ENCODE assay signal across 1 cellular context in the genomic region with DNA sequence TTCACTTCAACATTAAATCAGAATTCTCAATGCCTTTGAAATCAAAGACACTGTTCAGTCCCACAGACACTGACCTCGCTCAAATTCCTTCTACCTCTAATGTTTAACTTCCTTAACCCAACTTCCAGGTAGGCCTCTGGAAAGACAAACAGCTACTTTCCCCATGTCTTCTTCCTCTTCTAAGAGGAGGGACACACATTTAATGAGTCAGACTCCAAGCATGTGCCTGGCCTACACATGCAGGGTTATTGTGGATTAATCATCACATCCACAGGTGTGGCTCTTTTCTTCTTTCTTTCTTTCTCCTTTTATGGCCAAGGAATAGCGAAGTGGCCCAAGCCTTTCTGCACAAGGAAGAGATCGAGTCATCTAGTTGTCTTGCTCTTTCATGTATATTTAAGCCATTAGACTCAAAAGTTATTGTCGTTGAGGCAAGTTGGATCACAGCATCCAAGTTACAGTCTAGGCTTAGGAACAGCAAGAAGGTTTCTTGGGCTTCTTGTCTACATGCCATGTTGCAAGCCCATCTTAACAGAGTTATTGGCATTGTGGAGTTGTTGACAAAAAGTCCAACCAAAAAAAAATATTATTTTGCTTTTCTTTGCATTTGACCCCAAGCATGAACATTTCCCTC.
TF ChIP-seq lines count a peak whose summit lies in the region.

No MANE protein-coding gene starts in this region.

TF ChIP-seq in HepG2, 621 proteins besides CTCF, POLR2A, EP300 and RAD21 (continued from another document and continues in another):
- TF ChIP-seq, protein P1, sequence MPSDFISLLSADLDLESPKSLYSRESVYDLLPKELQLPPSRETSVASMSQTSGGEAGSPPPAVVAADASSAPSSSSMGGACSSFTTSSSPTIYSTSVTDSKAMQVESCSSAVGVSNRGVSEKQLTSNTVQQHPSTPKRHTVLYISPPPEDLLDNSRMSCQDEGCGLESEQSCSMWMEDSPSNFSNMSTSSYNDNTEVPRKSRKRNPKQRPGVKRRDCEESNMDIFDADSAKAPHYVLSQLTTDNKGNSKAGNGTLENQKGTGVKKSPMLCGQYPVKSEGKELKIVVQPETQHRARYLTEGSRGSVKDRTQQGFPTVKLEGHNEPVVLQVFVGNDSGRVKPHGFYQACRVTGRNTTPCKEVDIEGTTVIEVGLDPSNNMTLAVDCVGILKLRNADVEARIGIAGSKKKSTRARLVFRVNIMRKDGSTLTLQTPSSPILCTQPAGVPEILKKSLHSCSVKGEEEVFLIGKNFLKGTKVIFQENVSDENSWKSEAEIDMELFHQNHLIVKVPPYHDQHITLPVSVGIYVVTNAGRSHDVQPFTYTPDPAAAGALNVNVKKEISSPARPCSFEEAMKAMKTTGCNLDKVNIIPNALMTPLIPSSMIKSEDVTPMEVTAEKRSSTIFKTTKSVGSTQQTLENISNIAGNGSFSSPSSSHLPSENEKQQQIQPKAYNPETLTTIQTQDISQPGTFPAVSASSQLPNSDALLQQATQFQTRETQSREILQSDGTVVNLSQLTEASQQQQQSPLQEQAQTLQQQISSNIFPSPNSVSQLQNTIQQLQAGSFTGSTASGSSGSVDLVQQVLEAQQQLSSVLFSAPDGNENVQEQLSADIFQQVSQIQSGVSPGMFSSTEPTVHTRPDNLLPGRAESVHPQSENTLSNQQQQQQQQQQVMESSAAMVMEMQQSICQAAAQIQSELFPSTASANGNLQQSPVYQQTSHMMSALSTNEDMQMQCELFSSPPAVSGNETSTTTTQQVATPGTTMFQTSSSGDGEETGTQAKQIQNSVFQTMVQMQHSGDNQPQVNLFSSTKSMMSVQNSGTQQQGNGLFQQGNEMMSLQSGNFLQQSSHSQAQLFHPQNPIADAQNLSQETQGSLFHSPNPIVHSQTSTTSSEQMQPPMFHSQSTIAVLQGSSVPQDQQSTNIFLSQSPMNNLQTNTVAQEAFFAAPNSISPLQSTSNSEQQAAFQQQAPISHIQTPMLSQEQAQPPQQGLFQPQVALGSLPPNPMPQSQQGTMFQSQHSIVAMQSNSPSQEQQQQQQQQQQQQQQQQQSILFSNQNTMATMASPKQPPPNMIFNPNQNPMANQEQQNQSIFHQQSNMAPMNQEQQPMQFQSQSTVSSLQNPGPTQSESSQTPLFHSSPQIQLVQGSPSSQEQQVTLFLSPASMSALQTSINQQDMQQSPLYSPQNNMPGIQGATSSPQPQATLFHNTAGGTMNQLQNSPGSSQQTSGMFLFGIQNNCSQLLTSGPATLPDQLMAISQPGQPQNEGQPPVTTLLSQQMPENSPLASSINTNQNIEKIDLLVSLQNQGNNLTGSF (CRISPR knock-in tag; IDR thresholded peaks at IDR 0.05) = no peak
- TF ChIP-seq RFXAP (CRISPR knock-in tag; IDR thresholded peaks at IDR 0.05; ENCODE audit: borderline replicate concordance) (no peak), MXD4 (CRISPR knock-in tag; IDR thresholded peaks at IDR 0.05) (no peak), ZNF713 (CRISPR knock-in tag; IDR thresholded peaks at IDR 0.05) (no peak), NFYB (CRISPR knock-in tag; IDR thresholded peaks at IDR 0.05) (0 out of 2 replicates have a peak, but pooled peaks have one; percentile 8), ZNF749 (CRISPR knock-in tag; IDR thresholded peaks at IDR 0.05; ENCODE audit: borderline replicate concordance) (no peak), CEBPG (CRISPR knock-in tag; IDR thresholded peaks at IDR 0.05) (peak; percentile 11; the same call in 1 of the 2 replicates), ZNF431 (CRISPR knock-in tag; IDR thresholded peaks at IDR 0.05; ENCODE audit: borderline replicate concordance, low read depth) (no peak), ZNF761 (CRISPR knock-in tag; conservative IDR thresholded peaks at IDR 0.05) (no peak), ZBTB8A (CRISPR knock-in tag; IDR thresholded peaks at IDR 0.05; ENCODE audit: borderline replicate concordance, low read depth) (no peak), ZNF776 (CRISPR knock-in tag; IDR thresholded peaks at IDR 0.05) (no peak), ZFX (CRISPR knock-in tag; IDR thresholded peaks at IDR 0.05; ENCODE audit: low read depth) (peak; percentile 79), HNRNPL (IDR thresholded peaks at IDR 0.05; ENCODE audit: low read depth, low read length) (no peak), ZNF367 (CRISPR knock-in tag; IDR thresholded peaks at IDR 0.05; ENCODE audit: borderline replicate concordance) (no peak), TAF1 (CRISPR knock-in tag; IDR thresholded peaks at IDR 0.05) (no peak), ZSCAN29 (CRISPR knock-in tag; conservative IDR thresholded peaks at IDR 0.05) (no peak), NPAS2 (CRISPR knock-in tag; IDR thresholded peaks at IDR 0.05; ENCODE audit: borderline replicate concordance) (no peak), ZNF564 (CRISPR knock-in tag; IDR thresholded peaks at IDR 0.05) (no peak)
- TF ChIP-seq, protein P2, sequence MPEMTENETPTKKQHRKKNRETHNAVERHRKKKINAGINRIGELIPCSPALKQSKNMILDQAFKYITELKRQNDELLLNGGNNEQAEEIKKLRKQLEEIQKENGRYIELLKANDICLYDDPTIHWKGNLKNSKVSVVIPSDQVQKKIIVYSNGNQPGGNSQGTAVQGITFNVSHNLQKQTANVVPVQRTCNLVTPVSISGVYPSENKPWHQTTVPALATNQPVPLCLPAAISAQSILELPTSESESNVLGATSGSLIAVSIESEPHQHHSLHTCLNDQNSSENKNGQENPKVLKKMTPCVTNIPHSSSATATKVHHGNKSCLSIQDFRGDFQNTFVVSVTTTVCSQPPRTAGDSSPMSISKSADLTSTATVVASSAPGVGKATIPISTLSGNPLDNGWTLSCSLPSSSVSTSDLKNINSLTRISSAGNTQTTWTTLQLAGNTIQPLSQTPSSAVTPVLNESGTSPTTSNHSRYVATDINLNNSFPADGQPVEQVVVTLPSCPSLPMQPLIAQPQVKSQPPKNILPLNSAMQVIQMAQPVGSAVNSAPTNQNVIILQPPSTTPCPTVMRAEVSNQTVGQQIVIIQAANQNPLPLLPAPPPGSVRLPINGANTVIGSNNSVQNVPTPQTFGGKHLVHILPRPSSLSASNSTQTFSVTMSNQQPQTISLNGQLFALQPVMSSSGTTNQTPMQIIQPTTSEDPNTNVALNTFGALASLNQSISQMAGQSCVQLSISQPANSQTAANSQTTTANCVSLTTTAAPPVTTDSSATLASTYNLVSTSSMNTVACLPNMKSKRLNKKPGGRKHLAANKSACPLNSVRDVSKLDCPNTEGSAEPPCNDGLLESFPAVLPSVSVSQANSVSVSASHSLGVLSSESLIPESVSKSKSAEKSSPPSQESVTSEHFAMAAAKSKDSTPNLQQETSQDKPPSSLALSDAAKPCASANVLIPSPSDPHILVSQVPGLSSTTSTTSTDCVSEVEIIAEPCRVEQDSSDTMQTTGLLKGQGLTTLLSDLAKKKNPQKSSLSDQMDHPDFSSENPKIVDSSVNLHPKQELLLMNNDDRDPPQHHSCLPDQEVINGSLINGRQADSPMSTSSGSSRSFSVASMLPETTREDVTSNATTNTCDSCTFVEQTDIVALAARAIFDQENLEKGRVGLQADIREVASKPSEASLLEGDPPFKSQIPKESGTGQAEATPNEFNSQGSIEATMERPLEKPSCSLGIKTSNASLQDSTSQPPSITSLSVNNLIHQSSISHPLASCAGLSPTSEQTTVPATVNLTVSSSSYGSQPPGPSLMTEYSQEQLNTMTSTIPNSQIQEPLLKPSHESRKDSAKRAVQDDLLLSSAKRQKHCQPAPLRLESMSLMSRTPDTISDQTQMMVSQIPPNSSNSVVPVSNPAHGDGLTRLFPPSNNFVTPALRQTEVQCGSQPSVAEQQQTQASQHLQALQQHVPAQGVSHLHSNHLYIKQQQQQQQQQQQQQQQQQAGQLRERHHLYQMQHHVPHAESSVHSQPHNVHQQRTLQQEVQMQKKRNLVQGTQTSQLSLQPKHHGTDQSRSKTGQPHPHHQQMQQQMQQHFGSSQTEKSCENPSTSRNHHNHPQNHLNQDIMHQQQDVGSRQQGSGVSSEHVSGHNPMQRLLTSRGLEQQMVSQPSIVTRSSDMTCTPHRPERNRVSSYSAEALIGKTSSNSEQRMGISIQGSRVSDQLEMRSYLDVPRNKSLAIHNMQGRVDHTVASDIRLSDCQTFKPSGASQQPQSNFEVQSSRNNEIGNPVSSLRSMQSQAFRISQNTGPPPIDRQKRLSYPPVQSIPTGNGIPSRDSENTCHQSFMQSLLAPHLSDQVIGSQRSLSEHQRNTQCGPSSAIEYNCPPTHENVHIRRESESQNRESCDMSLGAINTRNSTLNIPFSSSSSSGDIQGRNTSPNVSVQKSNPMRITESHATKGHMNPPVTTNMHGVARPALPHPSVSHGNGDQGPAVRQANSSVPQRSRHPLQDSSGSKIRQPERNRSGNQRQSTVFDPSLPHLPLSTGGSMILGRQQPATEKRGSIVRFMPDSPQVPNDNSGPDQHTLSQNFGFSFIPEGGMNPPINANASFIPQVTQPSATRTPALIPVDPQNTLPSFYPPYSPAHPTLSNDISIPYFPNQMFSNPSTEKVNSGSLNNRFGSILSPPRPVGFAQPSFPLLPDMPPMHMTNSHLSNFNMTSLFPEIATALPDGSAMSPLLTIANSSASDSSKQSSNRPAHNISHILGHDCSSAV (CRISPR knock-in tag; IDR thresholded peaks at IDR 0.05; ENCODE audit: borderline replicate concordance) = no peak
- TF ChIP-seq, protein P3, sequence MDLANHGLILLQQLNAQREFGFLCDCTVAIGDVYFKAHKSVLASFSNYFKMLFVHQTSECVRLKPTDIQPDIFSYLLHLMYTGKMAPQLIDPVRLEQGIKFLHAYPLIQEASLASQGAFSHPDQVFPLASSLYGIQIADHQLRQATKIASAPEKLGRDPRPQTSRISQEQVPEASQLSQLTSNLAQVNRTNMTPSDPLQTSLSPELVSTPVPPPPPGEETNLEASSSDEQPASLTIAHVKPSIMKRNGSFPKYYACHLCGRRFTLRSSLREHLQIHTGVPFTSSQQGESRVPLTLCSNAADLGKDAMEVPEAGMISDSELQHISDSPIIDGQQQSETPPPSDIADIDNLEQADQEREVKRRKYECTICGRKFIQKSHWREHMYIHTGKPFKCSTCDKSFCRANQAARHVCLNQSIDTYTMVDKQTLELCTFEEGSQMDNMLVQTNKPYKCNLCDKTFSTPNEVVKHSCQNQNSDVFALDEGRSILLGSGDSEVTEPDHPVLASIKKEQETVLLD (CRISPR knock-in tag; IDR thresholded peaks at IDR 0.05; ENCODE audit: low read depth) = no peak
- TF ChIP-seq, protein P4, sequence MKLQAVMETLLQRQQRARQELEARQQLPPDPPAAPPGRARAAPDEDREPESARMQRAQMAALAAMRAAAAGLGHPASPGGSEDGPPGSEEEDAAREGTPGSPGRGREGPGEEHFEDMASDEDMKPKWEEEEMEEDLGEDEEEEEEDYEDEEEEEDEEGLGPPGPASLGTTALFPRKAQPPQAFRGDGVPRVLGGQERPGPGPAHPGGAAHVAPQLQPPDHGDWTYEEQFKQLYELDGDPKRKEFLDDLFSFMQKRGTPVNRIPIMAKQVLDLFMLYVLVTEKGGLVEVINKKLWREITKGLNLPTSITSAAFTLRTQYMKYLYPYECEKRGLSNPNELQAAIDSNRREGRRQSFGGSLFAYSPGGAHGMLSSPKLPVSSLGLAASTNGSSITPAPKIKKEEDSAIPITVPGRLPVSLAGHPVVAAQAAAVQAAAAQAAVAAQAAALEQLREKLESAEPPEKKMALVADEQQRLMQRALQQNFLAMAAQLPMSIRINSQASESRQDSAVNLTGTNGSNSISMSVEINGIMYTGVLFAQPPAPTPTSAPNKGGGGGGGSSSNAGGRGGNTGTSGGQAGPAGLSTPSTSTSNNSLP (IDR thresholded peaks at IDR 0.05; ENCODE audit: low read depth, low read length) = peak; percentile 37; the same call in 1 of the 2 replicates
- TF ChIP-seq, protein P5, sequence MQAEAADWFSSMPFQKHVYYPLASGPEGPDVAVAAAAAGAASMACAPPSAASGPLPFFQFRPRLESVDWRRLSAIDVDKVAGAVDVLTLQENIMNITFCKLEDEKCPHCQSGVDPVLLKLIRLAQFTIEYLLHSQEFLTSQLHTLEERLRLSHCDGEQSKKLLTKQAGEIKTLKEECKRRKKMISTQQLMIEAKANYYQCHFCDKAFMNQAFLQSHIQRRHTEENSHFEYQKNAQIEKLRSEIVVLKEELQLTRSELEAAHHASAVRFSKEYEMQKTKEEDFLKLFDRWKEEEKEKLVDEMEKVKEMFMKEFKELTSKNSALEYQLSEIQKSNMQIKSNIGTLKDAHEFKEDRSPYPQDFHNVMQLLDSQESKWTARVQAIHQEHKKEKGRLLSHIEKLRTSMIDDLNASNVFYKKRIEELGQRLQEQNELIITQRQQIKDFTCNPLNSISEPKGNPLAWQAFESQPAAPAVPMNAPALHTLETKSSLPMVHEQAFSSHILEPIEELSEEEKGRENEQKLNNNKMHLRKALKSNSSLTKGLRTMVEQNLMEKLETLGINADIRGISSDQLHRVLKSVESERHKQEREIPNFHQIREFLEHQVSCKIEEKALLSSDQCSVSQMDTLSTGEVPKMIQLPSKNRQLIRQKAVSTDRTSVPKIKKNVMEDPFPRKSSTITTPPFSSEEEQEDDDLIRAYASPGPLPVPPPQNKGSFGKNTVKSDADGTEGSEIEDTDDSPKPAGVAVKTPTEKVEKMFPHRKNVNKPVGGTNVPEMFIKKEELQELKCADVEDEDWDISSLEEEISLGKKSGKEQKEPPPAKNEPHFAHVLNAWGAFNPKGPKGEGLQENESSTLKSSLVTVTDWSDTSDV (CRISPR knock-in tag; IDR thresholded peaks at IDR 0.05) = no peak
- TF ChIP-seq, protein P6, sequence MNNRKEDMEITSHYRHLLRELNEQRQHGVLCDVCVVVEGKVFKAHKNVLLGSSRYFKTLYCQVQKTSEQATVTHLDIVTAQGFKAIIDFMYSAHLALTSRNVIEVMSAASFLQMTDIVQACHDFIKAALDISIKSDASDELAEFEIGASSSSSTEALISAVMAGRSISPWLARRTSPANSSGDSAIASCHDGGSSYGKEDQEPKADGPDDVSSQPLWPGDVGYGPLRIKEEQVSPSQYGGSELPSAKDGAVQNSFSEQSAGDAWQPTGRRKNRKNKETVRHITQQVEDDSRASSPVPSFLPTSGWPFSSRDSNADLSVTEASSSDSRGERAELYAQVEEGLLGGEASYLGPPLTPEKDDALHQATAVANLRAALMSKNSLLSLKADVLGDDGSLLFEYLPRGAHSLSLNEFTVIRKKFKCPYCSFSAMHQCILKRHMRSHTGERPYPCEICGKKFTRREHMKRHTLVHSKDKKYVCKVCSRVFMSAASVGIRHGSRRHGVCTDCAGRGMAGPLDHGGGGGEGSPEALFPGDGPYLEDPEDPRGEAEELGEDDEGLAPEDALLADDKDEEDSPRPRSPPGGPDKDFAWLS (CRISPR knock-in tag; IDR thresholded peaks at IDR 0.05; ENCODE audit: borderline replicate concordance) = no peak
- TF ChIP-seq, protein P7, sequence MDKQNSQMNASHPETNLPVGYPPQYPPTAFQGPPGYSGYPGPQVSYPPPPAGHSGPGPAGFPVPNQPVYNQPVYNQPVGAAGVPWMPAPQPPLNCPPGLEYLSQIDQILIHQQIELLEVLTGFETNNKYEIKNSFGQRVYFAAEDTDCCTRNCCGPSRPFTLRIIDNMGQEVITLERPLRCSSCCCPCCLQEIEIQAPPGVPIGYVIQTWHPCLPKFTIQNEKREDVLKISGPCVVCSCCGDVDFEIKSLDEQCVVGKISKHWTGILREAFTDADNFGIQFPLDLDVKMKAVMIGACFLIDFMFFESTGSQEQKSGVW (CRISPR knock-in tag; IDR thresholded peaks at IDR 0.05; ENCODE audit: borderline replicate concordance) = no peak
- TF ChIP-seq, protein P8, sequence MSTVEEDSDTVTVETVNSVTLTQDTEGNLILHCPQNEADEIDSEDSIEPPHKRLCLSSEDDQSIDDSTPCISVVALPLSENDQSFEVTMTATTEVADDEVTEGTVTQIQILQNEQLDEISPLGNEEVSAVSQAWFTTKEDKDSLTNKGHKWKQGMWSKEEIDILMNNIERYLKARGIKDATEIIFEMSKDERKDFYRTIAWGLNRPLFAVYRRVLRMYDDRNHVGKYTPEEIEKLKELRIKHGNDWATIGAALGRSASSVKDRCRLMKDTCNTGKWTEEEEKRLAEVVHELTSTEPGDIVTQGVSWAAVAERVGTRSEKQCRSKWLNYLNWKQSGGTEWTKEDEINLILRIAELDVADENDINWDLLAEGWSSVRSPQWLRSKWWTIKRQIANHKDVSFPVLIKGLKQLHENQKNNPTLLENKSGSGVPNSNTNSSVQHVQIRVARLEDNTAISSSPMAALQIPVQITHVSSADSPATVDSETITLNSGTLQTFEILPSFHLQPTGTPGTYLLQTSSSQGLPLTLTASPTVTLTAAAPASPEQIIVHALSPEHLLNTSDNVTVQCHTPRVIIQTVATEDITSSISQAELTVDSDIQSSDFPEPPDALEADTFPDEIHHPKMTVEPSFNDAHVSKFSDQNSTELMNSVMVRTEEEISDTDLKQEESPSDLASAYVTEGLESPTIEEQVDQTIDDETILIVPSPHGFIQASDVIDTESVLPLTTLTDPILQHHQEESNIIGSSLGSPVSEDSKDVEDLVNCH (CRISPR knock-in tag; IDR thresholded peaks at IDR 0.05) = no peak
